ENCODE assay signal across 3 cellular contexts in genomic region chr19:27369603-27370002, GRCh38.
DNase-seq lines count a peak whose midpoint lies in the region; ATAC-seq and TF ChIP-seq lines count a peak whose summit lies in the region.
"Not testable (repeated sequence)": the region's sequence is repeated elsewhere in the genome, so short reads cannot be mapped to it uniquely, and the experiment has no call there.

No MANE protein-coding gene starts in this region.

- H3K9ac ChIP-seq in DND-41 (ENCODE audit: low read depth, low read length); endodermal cell (ENCODE audit: extremely low read depth, low read length, poor library complexity, severe bottlenecking): not testable (repeated sequence)

- H3K9me3 Mint-ChIP-seq in endodermal cell, result peaks cover 96% of the 10 kb centered on the region

- H3K27ac Mint-ChIP-seq in endodermal cell, result not testable (repeated sequence)

- not testable (repeated sequence) for H3K4me3 Mint-ChIP-seq in endodermal cell

- not testable (repeated sequence) for H4K20me1 ChIP-seq in DND-41 (ENCODE audit: insufficient read depth, low read length)

- H3K27me3 Mint-ChIP-seq in endodermal cell (ENCODE audit: insufficient read depth), result not testable (repeated sequence)

- H3K27ac ChIP-seq in DND-41 (ENCODE audit: low read length), result peak overlapping the region; percentile 24; the same call in 1 of the 2 replicates
- not testable (repeated sequence) for H3K27ac ChIP-seq in endodermal cell (ENCODE audit: low read depth, low read length)

- H3K36me3 Mint-ChIP-seq in endodermal cell (ENCODE audit: low read depth), result peaks cover 13% of the 10 kb centered on the region

- H3K27me3 ChIP-seq in DND-41 (ENCODE audit: insufficient read depth, low read length, poor library complexity); endodermal cell (ENCODE audit: control insufficient read depth, insufficient read depth, low read length, poor library complexity, severe bottlenecking): not testable (repeated sequence)

- DNase-seq in DND-41 (peak; percentile 18), SK-MEL-5 (ENCODE audit: low read depth, low spot score) (peak; percentile 61)
- not testable (repeated sequence) for DNase-seq in endodermal cell

- in situ Hi-C loops in SK-MEL-5 (cut with HindIII; ENCODE audit: low pct_unique_long_range_greater_than_20kb, low sequenced_read_pairs), result not testable (repeated sequence)

- TF ChIP-seq CTCF in DND-41 (IDR thresholded peaks at IDR 0.05; ENCODE audit: borderline replicate concordance, extremely low read depth, low read length, poor library complexity, severe bottlenecking); endodermal cell (conservative IDR thresholded peaks at IDR 0.05): not testable (repeated sequence)

- not testable (repeated sequence) for H2AFZ ChIP-seq in DND-41 (ENCODE audit: low read depth, low read length)

- not testable (repeated sequence) for H3K4me2 ChIP-seq in DND-41 (ENCODE audit: insufficient read depth, low read length)

- H3K9me3 ChIP-seq in DND-41 (ENCODE audit: insufficient read depth, low read length, severe bottlenecking), result peaks cover 21% of the 10 kb centered on the region
- H3K9me3 ChIP-seq in endodermal cell (ENCODE audit: control insufficient read depth, low read length), result peaks cover 82% of the 10 kb centered on the region

- not testable (repeated sequence) for H3K79me2 ChIP-seq in DND-41 (ENCODE audit: insufficient read depth, low read length)

- not testable (repeated sequence) for H3K4me1 Mint-ChIP-seq in endodermal cell

- ATAC-seq in DND-41 (ENCODE audit: insufficient read depth, low read depth), result peak; percentile 70

- H3K4me1 ChIP-seq in DND-41 (ENCODE audit: insufficient read depth, low read length), result peaks cover 23% of the 10 kb centered on the region
- not testable (repeated sequence) for H3K4me1 ChIP-seq in endodermal cell (ENCODE audit: control insufficient read depth, insufficient read depth, low read length)

- not testable (repeated sequence) for H3K4me3 ChIP-seq in DND-41 (ENCODE audit: low read depth in 1 of 2, low read length in 2 of 2)
- peak overlapping the region; percentile 4 for H3K4me3 ChIP-seq in endodermal cell (ENCODE audit: low read length)

- H3K36me3 ChIP-seq in DND-41 (ENCODE audit: insufficient read depth, low read length); endodermal cell (ENCODE audit: control insufficient read depth, insufficient read depth, low read length): not testable (repeated sequence)

- WGBS in endodermal cell (ENCODE audit: insufficient coverage in 1 of 2, insufficient read length in 1 of 2), 2 experiments, result 40 to 55% methylated on average over 3 of the region's 3 CpGs
